8 cellular contexts compared by ENCODE assay signal in the genomic region with DNA sequence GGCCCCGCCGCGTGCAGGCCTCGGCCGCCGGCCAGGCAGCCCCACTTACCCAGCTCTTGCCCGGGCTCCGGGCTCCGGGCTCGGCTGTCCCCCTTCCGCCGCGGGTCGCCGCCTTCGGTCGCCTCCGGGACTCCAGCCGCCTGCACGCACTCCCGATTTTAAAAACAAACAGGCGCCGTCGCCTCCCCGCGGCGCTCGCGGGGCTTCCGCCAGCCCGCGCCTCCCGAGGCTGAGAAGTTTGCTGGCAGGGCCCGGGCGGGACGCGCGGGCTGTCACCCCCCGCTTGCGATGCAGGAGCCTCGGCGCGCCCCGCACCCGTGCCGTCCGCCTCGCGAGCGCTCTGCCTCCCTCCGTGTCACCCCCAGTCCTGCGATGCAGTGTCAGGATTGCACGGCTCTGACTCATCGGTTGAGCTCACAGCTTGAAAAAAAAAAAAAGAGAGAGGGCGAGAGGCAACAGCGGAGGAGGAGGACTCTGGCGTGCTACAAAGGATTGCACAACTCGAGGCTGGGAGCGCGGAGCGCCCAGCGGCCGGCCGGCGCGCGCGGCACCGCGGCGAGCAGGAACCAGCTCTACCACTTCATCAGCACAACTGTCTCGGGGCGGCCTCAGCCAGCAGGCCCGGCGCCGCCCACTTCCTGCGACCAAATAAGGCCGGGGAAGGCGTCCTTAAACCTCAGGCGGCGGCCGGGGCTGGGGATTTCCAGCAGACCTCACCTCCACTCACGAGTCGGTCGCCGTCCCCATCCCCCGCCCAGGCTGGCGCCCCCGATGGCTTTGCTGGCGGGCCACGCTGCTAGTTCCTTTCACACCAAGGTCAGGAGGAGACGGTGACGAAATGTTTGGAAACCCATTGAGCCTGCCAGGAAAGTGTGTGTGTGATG. TPM values are rescaled to one million over a fixed set of nuclear protein-coding genes. Genes with fewer than 3 reads are reported as not detected.
DNase-seq lines count a peak whose midpoint lies in the region; ATAC-seq and TF ChIP-seq lines count a peak whose summit lies in the region.

No MANE protein-coding gene starts in this region.

- H3K27me3 ChIP-seq in mesenchymal stem cell (ENCODE audit: control insufficient read depth in 1 of 2, insufficient read depth in 1 of 2, low read length in 2 of 2): no peaks in the 10 kb centered on the region

- under 1% methylated on average over 87 of the region's 93 CpGs for WGBS in mesenchymal stem cell

- DNase-seq in Calu3 (peak; percentile 97), HT1080 (ENCODE audit: low read depth) (peak; percentile 100), mesenchymal stem cell (peak; percentile 99)
- peak; percentile 99 for DNase-seq in NK-92 treated with Interleukin-12 subunit alpha and Interleukin-12 subunit beta, amount 100 ng/mL, for 24 hours (lab: John Stamatoyannopoulos, UW)
- DNase-seq in activated CD8-positive, alpha-beta memory T cell treated with anti-CD3 and anti-CD28 coated beads for 4 hours (ENCODE audit: low read depth in 2 of 2): peak; percentile 95 to 96
- DNase-seq in effector CD8-positive, alpha-beta T cell (lab: John Stamatoyannopoulos, UW): peak; percentile 94
- peak; percentile 96 for DNase-seq in stimulated activated CD8-positive, alpha-beta memory T cell treated with anti-CD3 and anti-CD28 coated beads, Interleukin-12 subunit alpha, Interleukin-12 subunit beta, amount 100 ng/mL, for 1 hour (ENCODE audit: low read depth)

- H2BK12ac ChIP-seq in mesenchymal stem cell (ENCODE audit: low read length in 2 of 2): peak overlapping the region in 1 of 2 experiments; percentile 25

- intact Hi-C loops in Calu3 (cut with micrococcal nuclease; ENCODE audit: unreplicated experiment): no loop called here

- peak overlapping the region; percentile 84 to 87 for H3K4me3 ChIP-seq in mesenchymal stem cell (ENCODE audit: insufficient read depth in 1 of 2, low read depth in 1 of 2, low read length in 2 of 2)

- H3K9me3 Mint-ChIP-seq in Calu3 (ENCODE audit: low read depth, unreplicated experiment): no peaks in the 10 kb centered on the region

- H3K4me2 ChIP-seq in mesenchymal stem cell (ENCODE audit: low read length, poor library complexity, severe bottlenecking): peak overlapping the region; percentile 89

- H3K4ac ChIP-seq in mesenchymal stem cell (ENCODE audit: low read depth in 1 of 2, low read length in 2 of 2): peak overlapping the region; percentile 80 to 81

- peak overlapping the region; percentile 60 for H2BK15ac ChIP-seq in mesenchymal stem cell (ENCODE audit: low read depth, poor library complexity, severe bottlenecking)

- peaks cover 76% of the 10 kb centered on the region for H3K4me1 Mint-ChIP-seq in Calu3 (ENCODE audit: low read depth, unreplicated experiment)

- H3K14ac ChIP-seq in mesenchymal stem cell (ENCODE audit: low read length in 2 of 2): no peak overlapping the region

- H2AK5ac ChIP-seq in mesenchymal stem cell (ENCODE audit: low read length, severe bottlenecking): peak overlapping the region; percentile 83

- BruUV-seq in Calu3 (replicated peaks; lab: Mats Ljungman, UMichigan): no TSS peak

- H3K79me1 ChIP-seq in mesenchymal stem cell (replicated peaks; ENCODE audit: low read length, poor library complexity, severe bottlenecking): peaks cover 2% of the 10 kb centered on the region

- H3K18ac ChIP-seq in mesenchymal stem cell (ENCODE audit: low read depth in 1 of 2, low read length in 2 of 2): peak overlapping the region; percentile 61 to 93

- peak overlapping the region; percentile 70 for H4K91ac ChIP-seq in mesenchymal stem cell (ENCODE audit: low read length)

- H2BK120ac ChIP-seq in mesenchymal stem cell (ENCODE audit: low read depth, low read length): peak overlapping the region; percentile 83

- H3K27ac Mint-ChIP-seq in Calu3 (ENCODE audit: unreplicated experiment): peak overlapping the region; percentile 94

- peak overlapping the region; percentile 97 for H3K27ac ChIP-seq in mesenchymal stem cell (ENCODE audit: low read length, poor library complexity, severe bottlenecking)

- H3K9me3 ChIP-seq in mesenchymal stem cell (ENCODE audit: control insufficient read depth, low read length): no peaks in the 10 kb centered on the region

- H3K23ac ChIP-seq in mesenchymal stem cell (ENCODE audit: low read length in 2 of 2): peak overlapping the region in 1 of 2 experiments; percentile 22

- peak overlapping the region; percentile 91 for H2BK5ac ChIP-seq in mesenchymal stem cell (ENCODE audit: low read depth, low read length, poor library complexity, severe bottlenecking)

- TF ChIP-seq CTCF in Calu3 (IDR thresholded peaks at IDR 0.05; ENCODE audit: unreplicated experiment): no peak

- CTCF ChIA-PET in Calu3 (lab: Charles Lee): interaction anchor here (0.7 to 3.2 kb wide), 9 partner anchors 12 to 126 kb away, joined by 3 to 11 read pairs (median 4); partner anchors contain the start of genes PTGR2 and ZNF410

- H3K36me3 ChIP-seq in mesenchymal stem cell (ENCODE audit: control insufficient read depth in 1 of 2, insufficient read depth in 2 of 2, low read depth in 1 of 2, low read length in 2 of 2): peaks cover 0 to 7% of the 10 kb centered on the region in 2 experiments

- peak overlapping the region; percentile 93 for H3K9ac ChIP-seq in mesenchymal stem cell (ENCODE audit: low read length)

- H2AFZ ChIP-seq in mesenchymal stem cell (ENCODE audit: low read depth, low read length): no peak overlapping the region

- peaks cover 37% of the 10 kb centered on the region for H3K36me3 Mint-ChIP-seq in Calu3 (ENCODE audit: insufficient read depth, unreplicated experiment)

- peaks cover 55% of the 10 kb centered on the region for H3K4me1 ChIP-seq in mesenchymal stem cell (ENCODE audit: control insufficient read depth, insufficient read depth, low read depth, low read length)

- H3K27me3 Mint-ChIP-seq in Calu3 (ENCODE audit: unreplicated experiment): no peaks in the 10 kb centered on the region

- H4K8ac ChIP-seq in mesenchymal stem cell (ENCODE audit: low read length): peak overlapping the region; percentile 8

- H3K4me3 Mint-ChIP-seq in Calu3 (ENCODE audit: low read depth, unreplicated experiment): peak overlapping the region; percentile 73

- ATAC-seq in GM21367 (IDR thresholded peaks at IDR 0.05; ENCODE audit: unreplicated experiment): peak; percentile 39

RNA-seq across cellular contexts. Expression of gene PNMA1, which starts 45.8 kb away (rescaled TPM):
- 37.2 and 37.9 TPM in 2 replicates for total RNA-seq in Calu3 (2022)
- total RNA-seq in HT1080 (2014; rRNA removed; shearing (Covaris generic)): 10.2 and 12.1 TPM in 2 replicates
- polyA plus RNA-seq in HT1080 (2015; cell fraction: cytosol; rRNA removed): 44.2 and 45.3 TPM in 2 replicates
- polyA plus RNA-seq in HT1080 (2015; cell fraction: nucleus; rRNA removed): 38.4 and 39.5 TPM in 2 replicates
- 53.1 TPM for polyA plus RNA-seq in mesenchymal stem cell (2013, experiment 1 of 2)
- 53.5 TPM for polyA plus RNA-seq in mesenchymal stem cell (2013, experiment 2 of 2)

Comparison
In these comparisons a context has a peak if more than half of its experiments do, and no peak if none do; other contexts are left out.
1. Peak in every context shown above with its lines: DNase-seq, ATAC-seq, H3K4me3 ChIP-seq and H3K27ac ChIP-seq.